8 cellular contexts compared by ENCODE assay signal in the genomic region with DNA sequence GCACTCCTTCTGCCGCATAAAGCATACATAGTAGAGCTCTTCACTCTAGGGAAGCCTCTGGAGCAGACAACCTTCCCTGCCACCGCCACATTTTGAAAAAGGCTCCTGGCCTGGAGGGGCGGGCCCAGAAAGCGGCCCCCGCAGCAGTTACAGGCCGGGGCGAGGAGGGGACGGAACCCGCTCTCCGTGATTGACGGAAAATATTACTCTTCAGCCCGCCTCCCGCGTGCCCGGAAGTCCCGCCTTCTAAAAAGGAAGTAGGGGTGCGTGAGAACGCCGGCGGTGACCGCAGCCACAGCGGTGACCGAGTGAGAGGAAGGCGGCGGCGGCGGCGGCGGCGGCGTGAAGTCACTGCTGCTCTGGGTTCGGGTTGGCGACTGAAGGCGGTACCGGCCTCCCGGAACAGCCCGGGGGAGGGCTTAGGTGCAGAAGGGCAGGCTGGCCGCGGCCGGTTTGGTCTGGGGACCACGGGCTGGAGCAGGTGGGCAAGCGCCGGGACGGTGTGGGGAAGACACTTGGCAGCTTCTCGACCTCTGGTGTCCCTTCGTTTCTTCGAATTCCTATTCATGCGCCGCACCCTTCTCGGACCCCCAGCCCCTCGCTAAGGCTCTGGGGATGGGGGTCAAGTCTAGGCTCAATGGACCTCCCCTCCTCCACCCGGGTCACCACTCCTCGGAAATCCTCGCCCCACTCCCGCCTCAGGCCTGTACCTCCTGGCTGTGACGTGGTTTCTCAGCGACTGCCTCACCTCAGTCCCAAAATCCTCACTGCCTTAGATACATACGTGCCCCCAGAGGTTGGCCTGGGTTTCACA. TPM values are rescaled to one million over a fixed set of nuclear protein-coding genes. Genes with fewer than 3 reads are reported as not detected.
DNase-seq lines count a peak whose midpoint lies in the region; ATAC-seq, FAIRE-seq and TF ChIP-seq lines count a peak whose summit lies in the region.

A gene (plus strand): TSS at position 295 of the 814 bp plus-strand sequence. CDS start 729 bp downstream, outside the sequence.

- TF ChIP-seq CTCF in GM13976 (IDR thresholded peaks at IDR 0.05; ENCODE audit: borderline replicate concordance, control extremely low read depth, extremely low read depth, insufficient read depth, missing control alignments): no peak
- no peak for TF ChIP-seq CTCF in heart right ventricle (IDR thresholded peaks at IDR 0.05)
- no peak for TF ChIP-seq CTCF in prostate gland (IDR thresholded peaks at IDR 0.05)

- WGBS in heart right ventricle, 2 donors: 0 to 1% methylated on average over 42 to 58 of the region's 58 CpGs
- 0% methylated on average over 19 of the region's 58 CpGs for WGBS in prostate gland

- ATAC-seq in HG02798 (IDR thresholded peaks at IDR 0.05; ENCODE audit: poor library complexity, unreplicated experiment): peak; percentile 97
- peak; percentile 96 to 99 (median 98) for ATAC-seq in heart right ventricle

- peak within 1 kb of the TSS; percentile 54 to 91 (median 86) for H3K27ac ChIP-seq in heart right ventricle
- H3K27ac ChIP-seq in prostate gland: peak within 1 kb of the TSS; percentile 49 to 53

- H3K9me3 ChIP-seq in heart right ventricle: no peaks in the 10 kb centered on the region
- H3K9me3 ChIP-seq in prostate gland: no peaks in the 10 kb centered on the region

- H3K36me3 ChIP-seq in heart right ventricle (peaks cover 0 to 32% (median 10%) of the 10 kb centered on the region in 9 donors), prostate gland (no peaks in the 10 kb centered on the region)

- H3K27me3 ChIP-seq in heart right ventricle (no peaks in the 10 kb centered on the region), prostate gland (replicated peaks; ENCODE audit: insufficient read depth) (no peaks in the 10 kb centered on the region)

- H3K4me3 ChIP-seq in heart right ventricle (peak within 1 kb of the TSS; percentile 60 to 90 (median 77)), prostate gland (peak within 1 kb of the TSS; percentile 49 to 57)

- intact Hi-C loops in T-helper 1 cell treated with Interleukin-12 subunit alpha and Interleukin-12 subunit beta and Interleukin-4 antibody, amounts not matched to agents 30 ng/mL and 1 ng/mL, for 36 hours (cut with micrococcal nuclease): loop anchor here (1.0 to 10.0 kb wide), 9 partner anchors 8 to 1644 kb away; a partner anchor contains a TSS
- intact Hi-C loops in heart right ventricle (cut with DNase I) (no loop called here), prostate gland (cut with DNase I) (no loop called here)

- DNase-seq in GM13976 (ENCODE audit: low spot score) (peak; percentile 82), NCI-H146 (lab: John Stamatoyannopoulos, UW) (peak; percentile 88), amniotic epithelial cell (ENCODE audit: low read depth) (peak; percentile 70), heart right ventricle (peak; percentile 85 to 87), prostate gland (ENCODE audit: low spot score) (peak; percentile 73), urothelium cell line (ENCODE audit: low spot score) (peak; percentile 74)

- in situ Hi-C loops in GM13976 (cut with MboI; ENCODE audit: low sequenced_read_pairs, unreplicated experiment): no loop called here

- peaks cover 0 to 32% (median 13%) of the 10 kb centered on the region in 9 donors for H3K4me1 ChIP-seq in heart right ventricle
- no peaks in the 10 kb centered on the region for H3K4me1 ChIP-seq in prostate gland (replicated peaks)

- no peak for FAIRE-seq in urothelium cell line (lab: Jason Lieb, UNC)

- TF ChIP-seq POLR2A in prostate gland (IDR thresholded peaks at IDR 0.05): peak; percentile 70

RNA-seq across cellular contexts. Expression of the gene that starts here (rescaled TPM):
- 20.3 and 23.1 TPM in 2 replicates for total RNA-seq in T-helper 1 cell treated with Interleukin-12 subunit alpha and Interleukin-12 subunit beta and Interleukin-4 antibody, amounts not matched to agents 30 ng/mL and 1 ng/mL, for 36 hours
- total RNA-seq in heart right ventricle (10 to 100 TPM; 44.5 to 67.0 (median 62.9) TPM), prostate gland (10 to 100 TPM in 1 of 2 donors, 1 to 10 TPM in 1; 8.6 to 17.6 TPM)
- 10 to 100 TPM; 21.1 to 47.4 TPM for polyA plus RNA-seq in heart right ventricle

Comparison
In these comparisons a context has a peak if more than half of its experiments do, and no peak if none do; other contexts are left out.
1. Peak in every context shown above with its lines: DNase-seq, ATAC-seq, H3K4me3 ChIP-seq and H3K27ac ChIP-seq.